Comparison of ENCODE assay signal across 17 cellular contexts in genomic region chr18:35775887-35776286, GRCh38.
DNase-seq lines count a peak whose midpoint lies in the region; ATAC-seq and TF ChIP-seq lines count a peak whose summit lies in the region.
"Had no signal": no experiment of that assay in that cellular context is flagged by ENCODE, and none has a peak within 500 bp of the region (broad histone marks: within the 10 kb centered on the region; RNA-seq: fewer than 3 reads in every experiment).

No MANE protein-coding gene starts in this region.

- peak; percentile 14 for DNase-seq in ELR (ENCODE audit: low read depth)
- DNase-seq in LNCaP clone FGC (ENCODE audit: low read depth), result peak; percentile 18
- DNase-seq in astrocyte of the spinal cord (ENCODE audit: low read depth, low spot score), result peak; percentile 21
- DNase-seq in foreskin keratinocyte, result peak in 1 of 2 donors; percentile 20
- no peak for DNase-seq in activated CD4-positive, alpha-beta T cell treated with anti-CD3 and anti-CD28 coated beads, Interleukin-2, amount 50 U/mL, for 1 hour
- no peak for DNase-seq in CD8-positive, alpha-beta T cell
- no peak for DNase-seq in psoas muscle
- no peak for DNase-seq in NCI-H446 treated with DMSO at 0.1 percent for 48 hours (lab: John Stamatoyannopoulos, UW)
- DNase-seq: activated CD4-positive, alpha-beta T cell treated with anti-CD3 and anti-CD28 coated beads, Interleukin-2, amount 50 U/mL, for 48 hours; AML-193; DMS153; KG1; kidney; NCI-H2029; stimulated activated CD4-positive, alpha-beta T cell treated with anti-CD3 and anti-CD28 coated beads, Interleukin-1b, Interleukin-23, amount 100 ng/mL, for 48 hours had no signal

- CTCF ChIA-PET in CD8-positive, alpha-beta T cell (lab: Charles Lee), result interaction anchor here (1.5 kb wide), 1 partner anchor 19 kb away, joined by 4 read pairs; no protein-coding TSS in a partner anchor

- H3K4me1 ChIP-seq in foreskin keratinocyte (no peaks in the 10 kb centered on the region), psoas muscle (no peaks in the 10 kb centered on the region)
- H3K4me1 ChIP-seq in CD8-positive, alpha-beta T cell (ENCODE audit: insufficient read depth, low read length), result no peaks in the 10 kb centered on the region
- H3K4me1 ChIP-seq: ascending aorta had no signal

- peaks cover 18% of the 10 kb centered on the region for H3K27me3 Mint-ChIP-seq in CD8-positive, alpha-beta T cell (ENCODE audit: low read depth)

- TF ChIP-seq CTCF in LNCaP clone FGC (IDR thresholded peaks at IDR 0.05; ENCODE audit: control insufficient read depth, extremely low read depth, insufficient read depth) (no peak), astrocyte of the spinal cord (IDR thresholded peaks at IDR 0.05; ENCODE audit: low read depth, low read length) (no peak), foreskin keratinocyte (conservative IDR thresholded peaks at IDR 0.05) (no peak), psoas muscle (IDR thresholded peaks at IDR 0.05) (no peak)
- no peak for TF ChIP-seq CTCF in CD8-positive, alpha-beta T cell (IDR thresholded peaks at IDR 0.05)

- no peaks in the 10 kb centered on the region for H3K36me3 Mint-ChIP-seq in CD8-positive, alpha-beta T cell

- H3K4me3 ChIP-seq in LNCaP clone FGC (ENCODE audit: low read depth, low read length) (no peak overlapping the region), astrocyte of the spinal cord (ENCODE audit: low read depth, low read length) (no peak overlapping the region), psoas muscle (no peak overlapping the region)
- no peak overlapping the region for H3K4me3 ChIP-seq in CD8-positive, alpha-beta T cell (ENCODE audit: low read depth, low read length)
- H3K4me3 ChIP-seq: ascending aorta had no signal

- ATAC-seq in foreskin keratinocyte (peak; percentile 44), psoas muscle (no peak)
- no peak for ATAC-seq in CD8-positive, alpha-beta T cell
- ATAC-seq: activated T-helper 17 cell treated with anti-CD3 and anti-CD28 coated beads, Interleukin-2, amount 50 U/mL, for 72 hours had no signal

- peaks cover 3% of the 10 kb centered on the region for H3K9me3 Mint-ChIP-seq in CD8-positive, alpha-beta T cell
- H3K9me3 Mint-ChIP-seq: activated T-helper 17 cell treated with anti-CD3 and anti-CD28 coated beads, Interleukin-2, amount 50 U/mL, for 72 hours had no signal

- intact Hi-C loops in CD8-positive, alpha-beta T cell (cut with DNase I, micrococcal nuclease), result no loop called here
- intact Hi-C loops in psoas muscle (cut with DNase I), result no loop called here

- WGBS in psoas muscle, 3 donors, result 37 to 42% (median 39%) methylated on average over 2 of the region's 2 CpGs

- H3K27ac ChIP-seq in foreskin keratinocyte (no peak overlapping the region), psoas muscle (no peak overlapping the region)
- H3K27ac ChIP-seq in CD8-positive, alpha-beta T cell (ENCODE audit: low read depth, low read length), result no peak overlapping the region
- H3K27ac ChIP-seq: ascending aorta had no signal

- H3K27me3 ChIP-seq in foreskin keratinocyte (peaks cover 3% of the 10 kb centered on the region), psoas muscle (ENCODE audit: insufficient read depth in 3 of 3, low read length in 2 of 3) (no peaks in the 10 kb centered on the region)
- no peaks in the 10 kb centered on the region for H3K27me3 ChIP-seq in CD8-positive, alpha-beta T cell (ENCODE audit: insufficient read depth, low read length)
- H3K27me3 ChIP-seq: ascending aorta had no signal

- no peaks in the 10 kb centered on the region for H3K9me3 ChIP-seq in CD8-positive, alpha-beta T cell (ENCODE audit: low read length)
- H3K9me3 ChIP-seq in psoas muscle, result no peaks in the 10 kb centered on the region
- H3K9me3 ChIP-seq: ascending aorta had no signal

- no peaks in the 10 kb centered on the region for H3K36me3 ChIP-seq in CD8-positive, alpha-beta T cell (ENCODE audit: insufficient read depth, low read length)
- H3K36me3 ChIP-seq in psoas muscle (ENCODE audit: insufficient read depth in 1 of 2, low read depth in 1 of 2), result no peaks in the 10 kb centered on the region
- H3K36me3 ChIP-seq: ascending aorta had no signal

- POLR2A ChIA-PET in CD8-positive, alpha-beta T cell (lab: Charles Lee), result no interaction called here

- no peak overlapping the region for H3K4me3 Mint-ChIP-seq in CD8-positive, alpha-beta T cell
- H3K4me3 Mint-ChIP-seq: activated T-helper 17 cell treated with anti-CD3 and anti-CD28 coated beads, Interleukin-2, amount 50 U/mL, for 72 hours had no signal

- no peak overlapping the region for H3K27ac Mint-ChIP-seq in CD8-positive, alpha-beta T cell
- H3K27ac Mint-ChIP-seq: activated T-helper 17 cell treated with anti-CD3 and anti-CD28 coated beads, Interleukin-2, amount 50 U/mL, for 72 hours had no signal

- in situ Hi-C loops in astrocyte of the spinal cord (cut with HindIII; ENCODE audit: low sequenced_read_pairs), result no loop called here

- H3K4me1 Mint-ChIP-seq in CD8-positive, alpha-beta T cell (ENCODE audit: low read depth), result no peaks in the 10 kb centered on the region
- H3K4me1 Mint-ChIP-seq: activated T-helper 17 cell treated with anti-CD3 and anti-CD28 coated beads, Interleukin-2, amount 50 U/mL, for 72 hours had no signal

Comparison
In these comparisons a context has a peak if more than half of its experiments do, and no peak if none do; other contexts are left out.
1. DNase-seq: peak in ELR (single experiment), LNCaP clone FGC (single experiment) and astrocyte of the spinal cord (single experiment); none in activated CD4-positive, alpha-beta T cell treated with anti-CD3 and anti-CD28 coated beads, Interleukin-2, amount 50 U/mL, for 1 hour (single experiment), CD8-positive, alpha-beta T cell (0 of 7), psoas muscle (0 of 2) and NCI-H446 treated with DMSO at 0.1 percent for 48 hours (single experiment).